ENCODE assay signal across 30 cellular contexts in genomic region chr20:43536041-43536816, GRCh38. TPM values are rescaled to one million over a fixed set of nuclear protein-coding genes. Genes with fewer than 3 reads are reported as not detected.
"Had no signal": no experiment of that assay in that cellular context is flagged by ENCODE, and none has a peak within 500 bp of the region (broad histone marks: within the 10 kb centered on the region; RNA-seq: fewer than 3 reads in every experiment).

No MANE protein-coding gene starts in this region.

- DNase-seq: activated CD4-positive, alpha-beta memory T cell treated with anti-CD3 and anti-CD28 coated beads, Interleukin-2, amount 10 ng/mL, durations not matched to agents 7 days and 5 days; activated CD4-positive, alpha-beta T cell treated with anti-CD3 and anti-CD28 coated beads for 1 hour; activated CD4-positive, alpha-beta T cell treated with anti-CD3 and anti-CD28 coated beads for 4 hours; activated CD4-positive, alpha-beta T cell treated with anti-CD3 and anti-CD28 coated beads, Interleukin-2, amount 10 ng/mL, durations not matched to agents 7 days and 5 days; activated CD4-positive, alpha-beta T cell treated with anti-CD3 and anti-CD28 coated beads, Interleukin-2, amount 50 U/mL, for 4 hours; activated CD8-positive, alpha-beta memory T cell treated with anti-CD3 and anti-CD28 coated beads, Interleukin-2, amount 50 U/mL, for 48 hours; activated gamma-delta T cell; activated naive CD4-positive, alpha-beta T cell; activated naive CD4-positive, alpha-beta T cell treated with anti-CD3 and anti-CD28 coated beads, Interleukin-2, amount 10 ng/mL, durations not matched to agents 7 days and 5 days; activated naive CD8-positive, alpha-beta T cell treated with anti-CD3 and anti-CD28 coated beads, Interleukin-2, amount 10 ng/mL, durations not matched to agents 7 days and 5 days; activated T-cell treated with anti-CD3 and anti-CD28 coated beads for 4 hours; activated T-cell treated with anti-CD3 and anti-CD28 coated beads, Interleukin-2, amount 50 U/mL, for 24 hours; activated T-cell treated with anti-CD3 and anti-CD28 coated beads, Interleukin-2, amount 50 U/mL, for 72 hours; cortex of kidney; effector CD4-positive, alpha-beta T cell; effector memory CD8-positive, alpha-beta T cell; erythroblast; gastrocnemius medialis; glutamatergic neuron; T-helper 2 cell had no signal

- H3K4me3 Mint-ChIP-seq: activated CD4-positive, alpha-beta memory T cell treated with anti-CD3 and anti-CD28 coated beads, Interleukin-2, amount 10 ng/mL, durations not matched to agents 7 days and 5 days; activated CD4-positive, alpha-beta T cell treated with anti-CD3 and anti-CD28 coated beads, Interleukin-2, amount 10 ng/mL, durations not matched to agents 7 days and 5 days; activated naive CD4-positive, alpha-beta T cell treated with anti-CD3 and anti-CD28 coated beads, Interleukin-2, amount 10 ng/mL, durations not matched to agents 7 days and 5 days; activated naive CD8-positive, alpha-beta T cell treated with anti-CD3 and anti-CD28 coated beads, Interleukin-2, amount 10 ng/mL, durations not matched to agents 7 days and 5 days; activated T-cell treated with anti-CD3 and anti-CD28 coated beads, Interleukin-2, amount 50 U/mL, for 24 hours; activated T-cell treated with anti-CD3 and anti-CD28 coated beads, Interleukin-2, amount 50 U/mL, for 72 hours; central memory CD8-positive, alpha-beta T cell; effector memory CD8-positive, alpha-beta T cell; WTC11 had no signal

- H3K9me3 Mint-ChIP-seq: activated CD4-positive, alpha-beta memory T cell treated with anti-CD3 and anti-CD28 coated beads, Interleukin-2, amount 10 ng/mL, durations not matched to agents 7 days and 5 days; activated CD4-positive, alpha-beta T cell treated with anti-CD3 and anti-CD28 coated beads, Interleukin-2, amount 10 ng/mL, durations not matched to agents 7 days and 5 days; activated naive CD4-positive, alpha-beta T cell treated with anti-CD3 and anti-CD28 coated beads, Interleukin-2, amount 10 ng/mL, durations not matched to agents 7 days and 5 days; activated naive CD4-positive, alpha-beta T cell treated with anti-CD3 and anti-CD28 coated beads, Interleukin-2, amount 50 U/mL, for 72 hours; activated naive CD8-positive, alpha-beta T cell treated with anti-CD3 and anti-CD28 coated beads, Interleukin-2, amount 10 ng/mL, durations not matched to agents 7 days and 5 days; activated T-cell treated with anti-CD3 and anti-CD28 coated beads, Interleukin-2, amount 50 U/mL, for 24 hours; activated T-cell treated with anti-CD3 and anti-CD28 coated beads, Interleukin-2, amount 50 U/mL, for 72 hours; central memory CD8-positive, alpha-beta T cell; effector memory CD8-positive, alpha-beta T cell; WTC11 had no signal

- ATAC-seq: activated naive CD4-positive, alpha-beta T cell treated with anti-CD3 and anti-CD28 coated beads, Interleukin-2, amount 50 U/mL, for 72 hours; activated T-cell treated with anti-CD3 and anti-CD28 coated beads, Interleukin-2, amount 50 U/mL, for 72 hours; effector memory CD8-positive, alpha-beta T cell; foreskin keratinocyte; gastrocnemius medialis; WTC11 had no signal

- H3K4me3 ChIP-seq: esophagus muscularis mucosa, gastrocnemius medialis had no signal

- H3K4me1 ChIP-seq: esophagus muscularis mucosa, foreskin keratinocyte, gastrocnemius medialis had no signal

- H3K36me3 ChIP-seq: brain microvascular endothelial cell had no signal

- H3K36me3 Mint-ChIP-seq: activated naive CD4-positive, alpha-beta T cell treated with anti-CD3 and anti-CD28 coated beads, Interleukin-2, amount 10 ng/mL, durations not matched to agents 7 days and 5 days; activated naive CD4-positive, alpha-beta T cell treated with anti-CD3 and anti-CD28 coated beads, Interleukin-2, amount 50 U/mL, for 72 hours; activated naive CD8-positive, alpha-beta T cell treated with anti-CD3 and anti-CD28 coated beads, Interleukin-2, amount 10 ng/mL, durations not matched to agents 7 days and 5 days had no signal

- H3K27ac Mint-ChIP-seq: activated CD4-positive, alpha-beta memory T cell treated with anti-CD3 and anti-CD28 coated beads, Interleukin-2, amount 10 ng/mL, durations not matched to agents 7 days and 5 days; activated CD4-positive, alpha-beta T cell treated with anti-CD3 and anti-CD28 coated beads, Interleukin-2, amount 10 ng/mL, durations not matched to agents 7 days and 5 days; activated naive CD4-positive, alpha-beta T cell treated with anti-CD3 and anti-CD28 coated beads, Interleukin-2, amount 10 ng/mL, durations not matched to agents 7 days and 5 days; activated naive CD4-positive, alpha-beta T cell treated with anti-CD3 and anti-CD28 coated beads, Interleukin-2, amount 50 U/mL, for 72 hours; activated naive CD8-positive, alpha-beta T cell treated with anti-CD3 and anti-CD28 coated beads, Interleukin-2, amount 10 ng/mL, durations not matched to agents 7 days and 5 days; activated T-cell treated with anti-CD3 and anti-CD28 coated beads, Interleukin-2, amount 50 U/mL, for 24 hours; activated T-cell treated with anti-CD3 and anti-CD28 coated beads, Interleukin-2, amount 50 U/mL, for 72 hours; effector memory CD8-positive, alpha-beta T cell; WTC11 had no signal

- H3K27ac ChIP-seq: brain microvascular endothelial cell, esophagus muscularis mucosa, foreskin keratinocyte, gastrocnemius medialis, VCaP had no signal

- H3K9me3 ChIP-seq: esophagus muscularis mucosa, gastrocnemius medialis had no signal

- FAIRE-seq: astrocyte, bronchial epithelial cell had no signal

- H3K4me1 Mint-ChIP-seq: activated CD4-positive, alpha-beta memory T cell treated with anti-CD3 and anti-CD28 coated beads, Interleukin-2, amount 10 ng/mL, durations not matched to agents 7 days and 5 days; activated CD4-positive, alpha-beta T cell treated with anti-CD3 and anti-CD28 coated beads, Interleukin-2, amount 10 ng/mL, durations not matched to agents 7 days and 5 days; activated naive CD4-positive, alpha-beta T cell treated with anti-CD3 and anti-CD28 coated beads, Interleukin-2, amount 10 ng/mL, durations not matched to agents 7 days and 5 days; activated naive CD8-positive, alpha-beta T cell treated with anti-CD3 and anti-CD28 coated beads, Interleukin-2, amount 10 ng/mL, durations not matched to agents 7 days and 5 days; central memory CD8-positive, alpha-beta T cell; WTC11 had no signal

- H3K27me3 ChIP-seq: brain microvascular endothelial cell, esophagus muscularis mucosa, foreskin keratinocyte, gastrocnemius medialis had no signal

RNA-seq across cellular contexts. Expression of gene SGK2, which starts 22.6 kb away (rescaled TPM):
- total RNA-seq: T-helper 1 cell treated with Interleukin-12 subunit alpha and Interleukin-12 subunit beta and Interleukin-4 antibody, amounts not matched to agents 30 ng/mL and 1 ng/mL, for 36 hours had no signal
